Comparison of ENCODE assay signal across 29 cellular contexts in genomic region chr14:57122129-57122528, GRCh38.
"Had no signal": no experiment of that assay in that cellular context is flagged by ENCODE, and none has a peak within 500 bp of the region (broad histone marks: within the 10 kb centered on the region; RNA-seq: fewer than 3 reads in every experiment).

No MANE protein-coding gene starts in this region.

- H3K4me1 Mint-ChIP-seq: activated CD4-positive, alpha-beta memory T cell treated with anti-CD3 and anti-CD28 coated beads, Interleukin-2, amount 10 ng/mL, durations not matched to agents 7 days and 5 days; activated CD4-positive, alpha-beta T cell treated with anti-CD3 and anti-CD28 coated beads, Interleukin-2, amount 10 ng/mL, durations not matched to agents 7 days and 5 days; mesothelial cell of epicardium; naive B cell; stimulated activated naive B cell treated with anti-CD40 and anti-IgM and Interleukin-4, amounts not matched to agents 10 μg/mL and 1 μg/mL and 100 μg/mL, for 72 hours had no signal

- H3K9me3 Mint-ChIP-seq: activated CD4-positive, alpha-beta memory T cell treated with anti-CD3 and anti-CD28 coated beads, Interleukin-2, amount 10 ng/mL, durations not matched to agents 7 days and 5 days; activated CD4-positive, alpha-beta T cell treated with anti-CD3 and anti-CD28 coated beads, Interleukin-2, amount 10 ng/mL, durations not matched to agents 7 days and 5 days; activated T-cell treated with anti-CD3 and anti-CD28 coated beads, Interleukin-2, amount 50 U/mL, for 4 hours; activated T-helper 2 cell treated with anti-CD3 and anti-CD28 coated beads, Interferon-gamma antibody, Interleukin-2, Interleukin-4, amounts not matched to agents 10 μg/mL and 5 μg/mL and 100 μg/mL, durations not matched to agents 14 hours and 24 hours and 36 hours; mesothelial cell of epicardium; naive B cell; stimulated activated naive B cell treated with anti-CD40 and anti-IgM and Interleukin-4, amounts not matched to agents 10 μg/mL and 1 μg/mL and 100 μg/mL, for 72 hours; WTC11 had no signal

- H3K27me3 ChIP-seq: body of pancreas, foreskin keratinocyte, heart left ventricle, sigmoid colon, suprapubic skin, tibial artery, upper lobe of right lung had no signal

- H3K36me3 ChIP-seq: esophagus muscularis mucosa, heart left ventricle, pancreas, prostate gland, sigmoid colon, suprapubic skin, tibial artery, upper lobe of right lung had no signal

- H3K4me3 ChIP-seq: body of pancreas, esophagus muscularis mucosa, heart left ventricle, pancreas, prostate gland, sigmoid colon, suprapubic skin, tibial artery, upper lobe of right lung had no signal

- H3K9me3 ChIP-seq: body of pancreas, esophagus muscularis mucosa, pancreas, prostate gland, sigmoid colon, suprapubic skin, tibial artery, upper lobe of right lung had no signal

- DNase-seq: activated CD4-positive, alpha-beta memory T cell treated with anti-CD3 and anti-CD28 coated beads, Interleukin-2, amount 10 ng/mL, durations not matched to agents 7 days and 5 days; activated CD4-positive, alpha-beta T cell treated with anti-CD3 and anti-CD28 coated beads for 1 hour; activated CD4-positive, alpha-beta T cell treated with anti-CD3 and anti-CD28 coated beads, Interleukin-2, amount 10 ng/mL, durations not matched to agents 7 days and 5 days; activated naive CD4-positive, alpha-beta T cell; activated T-cell treated with anti-CD3 and anti-CD28 coated beads, Interleukin-2, amount 50 U/mL, for 4 hours; aorta; body of pancreas; dermis blood vessel endothelial cell; effector CD4-positive, alpha-beta T cell; foreskin keratinocyte; heart left ventricle; naive B cell; nucleus accumbens; pancreas; retina; sigmoid colon; small intestine; stimulated activated CD4-positive, alpha-beta T cell treated with anti-CD3 and anti-CD28 coated beads, Interleukin-1b, Interleukin-23, amount 100 ng/mL, for 48 hours; stimulated activated naive B cell treated with anti-CD40 and anti-IgM and Interleukin-4, amounts not matched to agents 10 μg/mL and 1 μg/mL and 100 μg/mL, for 72 hours; T1000; tibial artery; upper lobe of right lung had no signal

- H3K27ac ChIP-seq: body of pancreas, esophagus muscularis mucosa, foreskin keratinocyte, heart left ventricle, pancreas, prostate gland, sigmoid colon, suprapubic skin, tibial artery, upper lobe of right lung had no signal

- H3K4me1 ChIP-seq: body of pancreas, esophagus muscularis mucosa, foreskin keratinocyte, heart left ventricle, pancreas, prostate gland, sigmoid colon, suprapubic skin, tibial artery, upper lobe of right lung had no signal

- ATAC-seq: activated T-cell treated with anti-CD3 and anti-CD28 coated beads, Interleukin-2, amount 50 U/mL, for 4 hours; body of pancreas; foreskin keratinocyte; heart left ventricle; pancreas; stimulated activated naive B cell treated with anti-CD40 and anti-IgM and Interleukin-4, amounts not matched to agents 10 μg/mL and 1 μg/mL and 100 μg/mL, for 72 hours; upper lobe of right lung; WTC11 had no signal

- H3K4me3 Mint-ChIP-seq: activated CD4-positive, alpha-beta memory T cell treated with anti-CD3 and anti-CD28 coated beads, Interleukin-2, amount 10 ng/mL, durations not matched to agents 7 days and 5 days; activated CD4-positive, alpha-beta T cell treated with anti-CD3 and anti-CD28 coated beads, Interleukin-2, amount 10 ng/mL, durations not matched to agents 7 days and 5 days; activated naive CD8-positive, alpha-beta T cell; activated T-cell treated with anti-CD3 and anti-CD28 coated beads, Interleukin-2, amount 50 U/mL, for 4 hours; mesothelial cell of epicardium; naive B cell; stimulated activated naive B cell treated with anti-CD40 and anti-IgM and Interleukin-4, amounts not matched to agents 10 μg/mL and 1 μg/mL and 100 μg/mL, for 72 hours; WTC11 had no signal

- H3K27ac Mint-ChIP-seq: activated CD4-positive, alpha-beta memory T cell treated with anti-CD3 and anti-CD28 coated beads, Interleukin-2, amount 10 ng/mL, durations not matched to agents 7 days and 5 days; activated CD4-positive, alpha-beta T cell treated with anti-CD3 and anti-CD28 coated beads, Interleukin-2, amount 10 ng/mL, durations not matched to agents 7 days and 5 days; activated naive CD8-positive, alpha-beta T cell; activated T-helper 2 cell treated with anti-CD3 and anti-CD28 coated beads, Interferon-gamma antibody, Interleukin-2, Interleukin-4, amounts not matched to agents 10 μg/mL and 5 μg/mL and 100 μg/mL, durations not matched to agents 14 hours and 24 hours and 36 hours; mesothelial cell of epicardium; naive B cell; stimulated activated naive B cell treated with anti-CD40 and anti-IgM and Interleukin-4, amounts not matched to agents 10 μg/mL and 1 μg/mL and 100 μg/mL, for 72 hours; WTC11 had no signal

- H3K36me3 Mint-ChIP-seq: activated naive CD8-positive, alpha-beta T cell; mesothelial cell of epicardium; naive B cell; stimulated activated naive B cell treated with anti-CD40 and anti-IgM and Interleukin-4, amounts not matched to agents 10 μg/mL and 1 μg/mL and 100 μg/mL, for 72 hours; WTC11 had no signal
